8 cellular contexts compared by ENCODE assay signal in genomic region chrX:102746134-102746584, GRCh38. TPM values are rescaled to one million over a fixed set of nuclear protein-coding genes. Genes with fewer than 3 reads are reported as not detected.
DNase-seq lines count a peak whose midpoint lies in the region; ATAC-seq and TF ChIP-seq lines count a peak whose summit lies in the region.

No MANE protein-coding gene starts in this region.

- ATAC-seq in left colon: peak; percentile 73
- ATAC-seq in HG03378 (IDR thresholded peaks at IDR 0.05; ENCODE audit: unreplicated experiment): no peak

- peaks cover 3% of the 10 kb centered on the region for H3K27me3 Mint-ChIP-seq in IgD-negative memory B cell

- peak overlapping the region; percentile 38 to 42 for H3K9ac ChIP-seq in stomach smooth muscle (ENCODE audit: low read length in 2 of 2)

- no peaks in the 10 kb centered on the region for H3K9me3 ChIP-seq in stomach smooth muscle (ENCODE audit: control insufficient read depth in 2 of 2, low read length in 2 of 2)

- H3K36me3 ChIP-seq in stomach smooth muscle (ENCODE audit: control insufficient read depth in 2 of 2, insufficient read depth in 2 of 2, low read length in 2 of 2): no peaks in the 10 kb centered on the region

- peaks cover 0 to 1% (median 0%) of the 10 kb centered on the region in 3 donors for H3K4me1 Mint-ChIP-seq in IgD-negative memory B cell

- intact Hi-C loops in left colon (cut with DNase I, micrococcal nuclease): no loop called here

- no peak overlapping the region for H3K27ac Mint-ChIP-seq in IgD-negative memory B cell

- no peaks in the 10 kb centered on the region for H3K36me3 Mint-ChIP-seq in IgD-negative memory B cell

- peak overlapping the region; percentile 66 for H3K4me3 ChIP-seq in AG09309 (ENCODE audit: control insufficient read depth, low read depth, low read length)
- H3K4me3 ChIP-seq in stomach smooth muscle (ENCODE audit: low read length in 2 of 2): peak overlapping the region; percentile 65 to 76

- peaks cover 0 to 6% of the 10 kb centered on the region in 2 donors for H3K27me3 ChIP-seq in stomach smooth muscle (ENCODE audit: control insufficient read depth in 1 of 2, insufficient read depth in 2 of 2, low read length in 2 of 2)

- peaks cover 0 to 2% (median 0%) of the 10 kb centered on the region in 3 donors for H3K9me3 Mint-ChIP-seq in IgD-negative memory B cell

- TF ChIP-seq CTCF in AG09309 (IDR thresholded peaks at IDR 0.05; ENCODE audit: control insufficient read depth, insufficient read depth, low read depth, low read length, missing control alignments): no peak

- H3K27ac ChIP-seq in stomach smooth muscle (ENCODE audit: low read length): no peak overlapping the region

- peak overlapping the region in 3 of 4 donors; percentile 85 to 91 (median 88) for H3K4me3 Mint-ChIP-seq in IgD-negative memory B cell

- H3K4me1 ChIP-seq in stomach smooth muscle (ENCODE audit: control insufficient read depth, insufficient read depth, low read length): peaks cover 3% of the 10 kb centered on the region

- DNase-seq in AG09309 (ENCODE audit: low read depth) (no peak), cerebellum (ENCODE audit: low spot score) (peak; percentile 17), left colon (peak; percentile 24 to 39), LoVo (ENCODE audit: low spot score) (no peak), dedifferentiated amniotic fluid mesenchymal stem cell (ENCODE audit: extremely low spot score) (no peak)

RNA-seq across cellular contexts. Expression of gene GPRASP3, which starts 25.6 kb away (rescaled TPM):
- 0.68 TPM for polyA plus RNA-seq in IgD-negative memory B cell
- total RNA-seq in cerebellum (33.4 TPM), left colon (1 to 10 TPM; 3.1 to 3.2 TPM)

RNA-seq across cellular contexts. Expression of gene GPRASP2, which starts 33.9 kb away (rescaled TPM):
- 0.74 TPM for polyA plus RNA-seq in IgD-negative memory B cell
- total RNA-seq in cerebellum (47.5 TPM), left colon (1 to 10 TPM; 1.5 to 4.4 TPM)

Comparison
In these comparisons a context has a peak if more than half of its experiments do, and no peak if none do; other contexts are left out.
1. DNase-seq: peak in cerebellum (single experiment) and left colon (2 of 2); none in AG09309 (single experiment), LoVo (single experiment) and dedifferentiated amniotic fluid mesenchymal stem cell (single experiment).